In genomic region chr1:206809504-206810084, GRCh38 we compare ENCODE assay signal across 10 cellular contexts. TPM values are rescaled to one million over a fixed set of nuclear protein-coding genes. Genes with fewer than 3 reads are reported as not detected.
A peak's percentile ranks its signal among the peaks of the same experiment; 100 is the strongest.
DNase-seq lines count a peak whose midpoint lies in the region; ATAC-seq, FAIRE-seq and TF ChIP-seq lines count a peak whose summit lies in the region.
"Had no signal": no experiment of that assay in that cellular context is flagged by ENCODE, and none has a peak within 500 bp of the region (broad histone marks: within the 10 kb centered on the region; RNA-seq: fewer than 3 reads in every experiment).

No MANE protein-coding gene starts in this region.

- H3K79me2 ChIP-seq in Karpas-422 (ENCODE audit: low read length): no peaks in the 10 kb centered on the region
- H3K79me2 ChIP-seq in keratinocyte (ENCODE audit: control insufficient read depth, insufficient read depth, low read length): no peaks in the 10 kb centered on the region

- H4K20me1 ChIP-seq in Karpas-422 (ENCODE audit: insufficient read depth, low read depth, low read length): no peaks in the 10 kb centered on the region
- no peaks in the 10 kb centered on the region for H4K20me1 ChIP-seq in keratinocyte (ENCODE audit: control insufficient read depth, extremely low read depth, insufficient read depth, low read length)

- H3K36me3 ChIP-seq in Karpas-422 (ENCODE audit: insufficient read depth, low read length) (no peaks in the 10 kb centered on the region), keratinocyte (ENCODE audit: control insufficient read depth in 2 of 2, extremely low read depth in 1 of 2, insufficient read depth in 2 of 2, low read length in 2 of 2) (no peaks in the 10 kb centered on the region)
- H3K36me3 ChIP-seq: neutrophil had no signal

- H3K27ac ChIP-seq in Karpas-422 (ENCODE audit: low read length): no peak overlapping the region
- H3K27ac ChIP-seq in keratinocyte (ENCODE audit: control insufficient read depth, insufficient read depth, low read length): no peak overlapping the region
- H3K27ac ChIP-seq: neutrophil had no signal

- no peaks in the 10 kb centered on the region; the same call in 1 of the 2 replicates for H3K27me3 Mint-ChIP-seq in WTC11 (ENCODE audit: low read depth)

- no peaks in the 10 kb centered on the region for H3K4me1 Mint-ChIP-seq in WTC11

- no peak overlapping the region for H3K27ac Mint-ChIP-seq in WTC11

- peak; percentile 59 for DNase-seq in ELR (ENCODE audit: low read depth)
- DNase-seq in Karpas-422: peak; percentile 63
- DNase-seq in WTC11 (ENCODE audit: low spot score): no peak
- no peak for DNase-seq in keratinocyte (ENCODE audit: low read depth, low spot score)
- DNase-seq in cerebellar nuclear complex (lab: John Stamatoyannopoulos, UW): no peak
- no peak for DNase-seq in ecto neural progenitor cell (ENCODE audit: low spot score)

- CTCF ChIA-PET in WTC11 (lab: Charles Lee): interaction anchor here (0.6 to 4.6 kb wide), 35 partner anchors 10 to 292 kb away, joined by 3 to 31 read pairs (median 4); partner anchors contain the start of genes C1orf116, IL10 and IL20

- H3K4me3 Mint-ChIP-seq in WTC11: no peak overlapping the region

- H3K9ac ChIP-seq in Karpas-422 (ENCODE audit: low read length): no peak overlapping the region
- no peak overlapping the region for H3K9ac ChIP-seq in keratinocyte (ENCODE audit: control insufficient read depth, extremely low read depth, insufficient read depth, low read length)

- TF ChIP-seq CTCF in WTC11 (IDR thresholded peaks at IDR 0.05) (no peak), keratinocyte (optimal IDR thresholded peaks at IDR 0.05 in 1 of 3, IDR thresholded peaks at IDR 0.05 in 1 of 3, conservative IDR thresholded peaks at IDR 0.05 in 1 of 3; ENCODE audit: extremely low read depth in 1 of 3, insufficient read depth in 2 of 3, low read length in 3 of 3) (peak; percentile 72 to 86 (median 75))

- no peaks in the 10 kb centered on the region for H3K9me2 ChIP-seq in Karpas-422 (replicated peaks; ENCODE audit: insufficient read depth, low read length)

- H3K9me3 Mint-ChIP-seq in WTC11: peaks cover 21% of the 10 kb centered on the region

- H3K4me1 ChIP-seq in Karpas-422 (ENCODE audit: low read length) (no peaks in the 10 kb centered on the region), keratinocyte (ENCODE audit: control insufficient read depth, extremely low read depth, insufficient read depth, low read length) (no peaks in the 10 kb centered on the region)

- H3K4me3 ChIP-seq in Karpas-422 (ENCODE audit: low read length): no peak overlapping the region
- no peak overlapping the region for H3K4me3 ChIP-seq in keratinocyte (ENCODE audit: control insufficient read depth in 2 of 3, extremely low read depth in 1 of 3, insufficient read depth in 2 of 3, low read depth in 1 of 3, low read length in 3 of 3)

- ATAC-seq in WTC11: peak; percentile 75
- no peak for ATAC-seq in GM18517 (IDR thresholded peaks at IDR 0.05; ENCODE audit: unreplicated experiment)
- no peak for ATAC-seq in HG02970 (IDR thresholded peaks at IDR 0.05; ENCODE audit: low FRiP score, unreplicated experiment)

- no peaks in the 10 kb centered on the region for H3K36me3 Mint-ChIP-seq in WTC11

- dilution Hi-C loops in keratinocyte (cut with MboI; ENCODE audit: extremely low pct_ligation_motif_present, low sequenced_read_pairs): no loop called here

- H2AFZ ChIP-seq in Karpas-422 (ENCODE audit: low read length) (no peak overlapping the region), keratinocyte (ENCODE audit: control insufficient read depth, low read length) (no peak overlapping the region)

- no peaks in the 10 kb centered on the region for H3K27me3 ChIP-seq in Karpas-422 (ENCODE audit: low read length)
- no peaks in the 10 kb centered on the region for H3K27me3 ChIP-seq in keratinocyte (ENCODE audit: control insufficient read depth, extremely low read depth, insufficient read depth, low read length)
- H3K27me3 ChIP-seq: neutrophil had no signal

- FAIRE-seq in keratinocyte (lab: Jason Lieb, UNC): peak; percentile 17

- POLR2A ChIA-PET in WTC11 (lab: Charles Lee): interaction anchor here (0.6 to 1.3 kb wide), 2 partner anchors 16 to 153 kb away, joined by 3 read pairs; no protein-coding TSS in a partner anchor

- H3K9me1 ChIP-seq in keratinocyte (ENCODE audit: control insufficient read depth, extremely low read depth, insufficient read depth, low read length): no peaks in the 10 kb centered on the region

- no peaks in the 10 kb centered on the region for H3K9me3 ChIP-seq in Karpas-422 (ENCODE audit: low read length)
- H3K9me3 ChIP-seq in keratinocyte (ENCODE audit: control insufficient read depth, low read depth, low read length): no peaks in the 10 kb centered on the region
- H3K9me3 ChIP-seq: neutrophil had no signal

- H3K4me2 ChIP-seq in Karpas-422 (ENCODE audit: low read depth, low read length, poor library complexity, severe bottlenecking) (no peak overlapping the region), keratinocyte (ENCODE audit: control insufficient read depth, extremely low read depth, insufficient read depth, low read depth, low read length) (no peak overlapping the region)

TF ChIP-seq in WTC11, 78 proteins besides CTCF, POLR2A, EP300 and RAD21 (continues in another document):
- TF ChIP-seq MYBL2 (CRISPR knock-in tag; IDR thresholded peaks at IDR 0.05): no peak
- no peak for TF ChIP-seq ZBTB21 (CRISPR knock-in tag; IDR thresholded peaks at IDR 0.05; ENCODE audit: borderline replicate concordance)
- no peak for TF ChIP-seq ESRRA (CRISPR knock-in tag; IDR thresholded peaks at IDR 0.05; ENCODE audit: borderline replicate concordance)
- no peak for TF ChIP-seq NR3C1 (CRISPR knock-in tag; conservative IDR thresholded peaks at IDR 0.05; ENCODE audit: low read depth)
- TF ChIP-seq SOX15 (CRISPR knock-in tag; IDR thresholded peaks at IDR 0.05): no peak
- no peak for TF ChIP-seq E2F5 (CRISPR knock-in tag; IDR thresholded peaks at IDR 0.05)
- TF ChIP-seq RELA (CRISPR knock-in tag; IDR thresholded peaks at IDR 0.05; ENCODE audit: borderline replicate concordance): no peak
- no peak for TF ChIP-seq ATF3 (CRISPR knock-in tag; conservative IDR thresholded peaks at IDR 0.05)
- TF ChIP-seq FOXK1 (CRISPR knock-in tag; IDR thresholded peaks at IDR 0.05): no peak
- no peak for TF ChIP-seq IRF1 (CRISPR knock-in tag; IDR thresholded peaks at IDR 0.05)

RNA-seq across cellular contexts. Expression of gene IL10, which starts 37.3 kb away (rescaled TPM):
- total RNA-seq in Karpas-422 (2014; rRNA removed; shearing (Covaris generic); ENCODE audit: low replicate concordance): not detected in 2 replicates
- total RNA-seq in WTC11 (2021): not detected in 3 replicates
- not detected in 3 replicates for polyA plus RNA-seq in keratinocyte
- not detected for polyA plus RNA-seq in keratinocyte (2011; ENCODE audit: low read depth)
- polyA plus RNA-seq in keratinocyte (2011; cell fraction: cytosol; rRNA removed): not detected in 2 replicates
- polyA plus RNA-seq in keratinocyte (2011; cell fraction: nucleus; rRNA removed): not detected in 2 replicates
- polyA plus RNA-seq in keratinocyte (2012; ENCODE audit: low replicate concordance): not detected in 2 replicates
- polyA minus RNA-seq in keratinocyte: not detected in 3 replicates
- polyA minus RNA-seq in keratinocyte (2011; cell fraction: cytosol; rRNA and poly(A)+ RNA removed): not detected
- not detected in 2 replicates for polyA minus RNA-seq in keratinocyte (2011; cell fraction: nucleus; rRNA and poly(A)+ RNA removed)

RNA-seq across cellular contexts. Expression of gene IL19, which starts 39.0 kb away (rescaled TPM):
- total RNA-seq in Karpas-422 (2014; rRNA removed; shearing (Covaris generic); ENCODE audit: low replicate concordance): not detected in 2 replicates
- total RNA-seq in WTC11 (2021): not detected in 3 replicates
- polyA plus RNA-seq in keratinocyte: not detected in 3 replicates
- polyA plus RNA-seq in keratinocyte (2011; ENCODE audit: low read depth): not detected
- not detected in 2 replicates for polyA plus RNA-seq in keratinocyte (2011; cell fraction: cytosol; rRNA removed)
- polyA plus RNA-seq in keratinocyte (2011; cell fraction: nucleus; rRNA removed): not detected in 2 replicates
- polyA plus RNA-seq in keratinocyte (2012; ENCODE audit: low replicate concordance): not detected in 2 replicates
- polyA minus RNA-seq in keratinocyte: not detected in 3 replicates
- not detected for polyA minus RNA-seq in keratinocyte (2011; cell fraction: cytosol; rRNA and poly(A)+ RNA removed)
- not detected in 2 replicates for polyA minus RNA-seq in keratinocyte (2011; cell fraction: nucleus; rRNA and poly(A)+ RNA removed)
- total RNA-seq: T-helper 2 cell treated with Interferon-gamma antibody and Interleukin-4, amounts not matched to agents 100 ng/mL and 5 ng/mL, for 36 hours had no signal

RNA-seq across cellular contexts. Expression of gene IL20, which starts 55.8 kb away (rescaled TPM):
- total RNA-seq in Karpas-422 (2014; rRNA removed; shearing (Covaris generic); ENCODE audit: low replicate concordance): not detected in 2 replicates
- total RNA-seq in WTC11 (2021): not detected in 3 replicates
- 0.67 to 5.6 TPM (median 4.7 TPM) in 3 replicates for polyA plus RNA-seq in keratinocyte
- 3.1 TPM for polyA plus RNA-seq in keratinocyte (2011; ENCODE audit: low read depth)
- polyA plus RNA-seq in keratinocyte (2011; cell fraction: cytosol; rRNA removed): 1.2 and 3.1 TPM in 2 replicates
- 8.0 and 9.2 TPM in 2 replicates for polyA plus RNA-seq in keratinocyte (2011; cell fraction: nucleus; rRNA removed)
- 0.45 and 4.9 TPM in 2 replicates for polyA plus RNA-seq in keratinocyte (2012; ENCODE audit: low replicate concordance)
- 0.36 to 2.4 TPM (median 2.1 TPM) in 3 replicates for polyA minus RNA-seq in keratinocyte
- 1.7 TPM for polyA minus RNA-seq in keratinocyte (2011; cell fraction: cytosol; rRNA and poly(A)+ RNA removed)
- 2.9 and 3.0 TPM in 2 replicates for polyA minus RNA-seq in keratinocyte (2011; cell fraction: nucleus; rRNA and poly(A)+ RNA removed)
- total RNA-seq: T-helper 2 cell treated with Interferon-gamma antibody and Interleukin-4, amounts not matched to agents 100 ng/mL and 5 ng/mL, for 36 hours had no signal

Comparison
In these comparisons a context has a peak if more than half of its experiments do, and no peak if none do; other contexts are left out.
1. DNase-seq: peak in ELR (single experiment) and Karpas-422 (single experiment); none in WTC11 (single experiment), keratinocyte (single experiment), cerebellar nuclear complex (0 of 2) and ecto neural progenitor cell (single experiment).